Comparison of ENCODE assay signal across 23 cellular contexts in the genomic region with DNA sequence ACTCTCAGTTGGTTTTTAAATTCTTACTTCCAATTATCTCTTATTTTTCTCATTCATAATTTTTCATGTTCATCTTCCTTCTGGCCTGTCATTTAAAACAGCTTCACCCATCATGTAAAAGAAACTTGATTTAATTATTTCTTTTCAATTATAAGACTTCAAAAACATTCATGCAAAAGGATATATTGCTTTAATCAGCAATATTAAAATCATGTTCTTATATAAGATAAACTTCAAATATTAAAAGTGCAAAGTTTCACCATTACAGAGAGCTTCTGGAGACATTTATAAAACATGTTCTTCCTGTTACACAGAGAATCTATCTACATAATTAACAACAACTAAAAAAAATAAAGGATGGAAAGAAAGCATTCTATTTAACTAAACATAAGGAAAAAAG.
DNase-seq lines count a peak whose midpoint lies in the region; ATAC-seq, FAIRE-seq and TF ChIP-seq lines count a peak whose summit lies in the region.
"Had no signal": no experiment of that assay in that cellular context is flagged by ENCODE, and none has a peak within 500 bp of the region (broad histone marks: within the 10 kb centered on the region; RNA-seq: fewer than 3 reads in every experiment).

No MANE protein-coding gene starts in this region.

- no peaks in the 10 kb centered on the region for H3K9me3 Mint-ChIP-seq in T-helper 1 cell treated with Interleukin-12 subunit alpha and Interleukin-12 subunit beta and Interleukin-4 antibody, amounts not matched to agents 30 μg/mL and 1 μg/mL, for 36 hours
- peaks cover 5% of the 10 kb centered on the region for H3K9me3 Mint-ChIP-seq in activated CD8-positive, alpha-beta T cell treated with anti-CD3 and anti-CD28 coated beads for 36 hours
- no peaks in the 10 kb centered on the region for H3K9me3 Mint-ChIP-seq in stimulated activated memory B cell treated with anti-CD40 and anti-IgM and Interleukin-4, amounts not matched to agents 10 μg/mL and 1 μg/mL and 100 μg/mL, for 72 hours
- H3K9me3 Mint-ChIP-seq: HFFc6 had no signal

- no peak for TF ChIP-seq EP300 in A549 (IDR thresholded peaks at IDR 0.05)

- no peak overlapping the region for H3K27ac ChIP-seq in A549
- H3K27ac ChIP-seq: 22Rv1, body of pancreas, hepatocyte, prostate gland had no signal

- FAIRE-seq in A549 (lab: Jason Lieb, UNC), result no peak
- peak; percentile 5 for FAIRE-seq in islet of Langerhans (lab: Jason Lieb, UNC)
- FAIRE-seq: HTR-8/SVneo had no signal

- ATAC-seq in A549 (no peak), mucosa of descending colon (no peak), HG03342 (IDR thresholded peaks at IDR 0.05; ENCODE audit: unreplicated experiment) (no peak)
- ATAC-seq in activated CD8-positive, alpha-beta T cell treated with anti-CD3 and anti-CD28 coated beads for 36 hours, result no peak
- no peak for ATAC-seq in stimulated activated memory B cell treated with anti-CD40 and anti-IgM and Interleukin-4, amounts not matched to agents 10 μg/mL and 1 μg/mL and 100 μg/mL, for 72 hours
- ATAC-seq: body of pancreas, esophagus mucosa had no signal

- DNase-seq in T-helper 1 cell (no peak), A549 (ENCODE audit: low read depth in 1 of 2, low spot score in 1 of 2) (no peak), mucosa of descending colon (no peak)
- no peak for DNase-seq in activated CD8-positive, alpha-beta T cell treated with anti-CD3 and anti-CD28 coated beads for 36 hours
- DNase-seq: AML-193; body of pancreas; Calu3; effector CD4-positive, alpha-beta T cell; HFFc6; NCI-H1048; NCI-H1930; NCI-H2227 treated with DMSO at 0.1 percent for 48 hours; NCI-H82; stimulated activated CD4-positive, alpha-beta T cell treated with anti-CD3 and anti-CD28 coated beads, Interleukin-1b, Interleukin-23, amount 100 ng/mL, for 48 hours had no signal

- H3K9me3 ChIP-seq in A549, result no peaks in the 10 kb centered on the region
- no peaks in the 10 kb centered on the region for H3K9me3 ChIP-seq in mucosa of descending colon
- H3K9me3 ChIP-seq: body of pancreas, prostate gland had no signal

- peak overlapping the region; percentile 54 for H3K4me3 Mint-ChIP-seq in T-helper 1 cell treated with Interleukin-12 subunit alpha and Interleukin-12 subunit beta and Interleukin-4 antibody, amounts not matched to agents 30 μg/mL and 1 μg/mL, for 36 hours
- peak overlapping the region; percentile 84 for H3K4me3 Mint-ChIP-seq in activated CD8-positive, alpha-beta T cell treated with anti-CD3 and anti-CD28 coated beads for 36 hours
- no peak overlapping the region for H3K4me3 Mint-ChIP-seq in stimulated activated memory B cell treated with anti-CD40 and anti-IgM and Interleukin-4, amounts not matched to agents 10 μg/mL and 1 μg/mL and 100 μg/mL, for 72 hours
- H3K4me3 Mint-ChIP-seq: HFFc6 had no signal

- peak overlapping the region; percentile 82 for H3K27ac Mint-ChIP-seq in T-helper 1 cell treated with Interleukin-12 subunit alpha and Interleukin-12 subunit beta and Interleukin-4 antibody, amounts not matched to agents 30 μg/mL and 1 μg/mL, for 36 hours
- peak overlapping the region; percentile 99 for H3K27ac Mint-ChIP-seq in activated CD8-positive, alpha-beta T cell treated with anti-CD3 and anti-CD28 coated beads for 36 hours
- no peak overlapping the region for H3K27ac Mint-ChIP-seq in stimulated activated memory B cell treated with anti-CD40 and anti-IgM and Interleukin-4, amounts not matched to agents 10 μg/mL and 1 μg/mL and 100 μg/mL, for 72 hours
- H3K27ac Mint-ChIP-seq: HFFc6 had no signal

- no peak overlapping the region for H3K4me3 ChIP-seq in A549
- no peak overlapping the region for H3K4me3 ChIP-seq in mucosa of descending colon
- H3K4me3 ChIP-seq: body of pancreas, hepatocyte, prostate gland had no signal

- no peaks in the 10 kb centered on the region for H3K36me3 ChIP-seq in mucosa of descending colon (ENCODE audit: low read depth)
- H3K36me3 ChIP-seq: prostate gland had no signal

- TF ChIP-seq CTCF in A549 (IDR thresholded peaks at IDR 0.05) (no peak), mucosa of descending colon (IDR thresholded peaks at IDR 0.05) (no peak)
- TF ChIP-seq CTCF in activated CD8-positive, alpha-beta T cell treated with anti-CD3 and anti-CD28 coated beads for 36 hours (IDR thresholded peaks at IDR 0.05), result no peak

- no peak overlapping the region for H3K4me2 ChIP-seq in A549
- H3K4me2 ChIP-seq: hepatocyte had no signal

- POLR2A ChIA-PET in A549 (lab: Yijun Ruan, JAX), result no interaction called here
- POLR2A ChIA-PET in activated CD8-positive, alpha-beta T cell treated with anti-CD3 and anti-CD28 coated beads for 36 hours (lab: Charles Lee), result no interaction called here

- intact Hi-C loops in activated CD8-positive, alpha-beta T cell treated with anti-CD3 and anti-CD28 coated beads for 36 hours (cut with micrococcal nuclease), result no loop called here
- intact Hi-C loops in mucosa of descending colon (cut with DNase I, micrococcal nuclease), result no loop called here

- H3K4me1 ChIP-seq in A549 (0 out of 3 replicates have a peak, but pooled peaks cover 4% of the 10 kb centered on the region), mucosa of descending colon (ENCODE audit: low read depth) (no peaks in the 10 kb centered on the region)
- H3K4me1 ChIP-seq: body of pancreas, prostate gland had no signal

- H3K27me3 Mint-ChIP-seq in T-helper 1 cell treated with Interleukin-12 subunit alpha and Interleukin-12 subunit beta and Interleukin-4 antibody, amounts not matched to agents 30 μg/mL and 1 μg/mL, for 36 hours (ENCODE audit: low read depth), result no peaks in the 10 kb centered on the region
- H3K27me3 Mint-ChIP-seq in activated CD8-positive, alpha-beta T cell treated with anti-CD3 and anti-CD28 coated beads for 36 hours, result no peaks in the 10 kb centered on the region
- H3K27me3 Mint-ChIP-seq in stimulated activated memory B cell treated with anti-CD40 and anti-IgM and Interleukin-4, amounts not matched to agents 10 μg/mL and 1 μg/mL and 100 μg/mL, for 72 hours, result no peaks in the 10 kb centered on the region

- peaks cover 24% of the 10 kb centered on the region for H3K4me1 Mint-ChIP-seq in T-helper 1 cell treated with Interleukin-12 subunit alpha and Interleukin-12 subunit beta and Interleukin-4 antibody, amounts not matched to agents 30 μg/mL and 1 μg/mL, for 36 hours (ENCODE audit: low read depth)
- H3K4me1 Mint-ChIP-seq in activated CD8-positive, alpha-beta T cell treated with anti-CD3 and anti-CD28 coated beads for 36 hours (ENCODE audit: low read depth), result peaks cover 51% of the 10 kb centered on the region
- H3K4me1 Mint-ChIP-seq in stimulated activated memory B cell treated with anti-CD40 and anti-IgM and Interleukin-4, amounts not matched to agents 10 μg/mL and 1 μg/mL and 100 μg/mL, for 72 hours, result no peaks in the 10 kb centered on the region

- CTCF ChIA-PET in A549 (lab: Yijun Ruan, JAX), result interaction anchor here (0.5 kb wide), 1 partner anchor 92 kb away, joined by 3 read pairs; no protein-coding TSS in a partner anchor
- CTCF ChIA-PET in activated CD8-positive, alpha-beta T cell treated with anti-CD3 and anti-CD28 coated beads for 36 hours (lab: Charles Lee), result interaction anchor here (0.8 to 1.1 kb wide), 2 partner anchors 10 to 224 kb away, joined by 3 read pairs; no protein-coding TSS in a partner anchor

- TF ChIP-seq POLR2A in A549 (IDR thresholded peaks at IDR 0.05; ENCODE audit: low read length), result no peak

- peaks cover 5% of the 10 kb centered on the region for H3K36me3 Mint-ChIP-seq in T-helper 1 cell treated with Interleukin-12 subunit alpha and Interleukin-12 subunit beta and Interleukin-4 antibody, amounts not matched to agents 30 μg/mL and 1 μg/mL, for 36 hours (ENCODE audit: low read depth)
- H3K36me3 Mint-ChIP-seq in activated CD8-positive, alpha-beta T cell treated with anti-CD3 and anti-CD28 coated beads for 36 hours (ENCODE audit: low read depth), result peaks cover 11% of the 10 kb centered on the region
- peaks cover 12% of the 10 kb centered on the region for H3K36me3 Mint-ChIP-seq in stimulated activated memory B cell treated with anti-CD40 and anti-IgM and Interleukin-4, amounts not matched to agents 10 μg/mL and 1 μg/mL and 100 μg/mL, for 72 hours

- no peak for TF ChIP-seq RAD21 in A549 (conservative IDR thresholded peaks at IDR 0.05 in 1 of 2, IDR thresholded peaks at IDR 0.05 in 1 of 2)

TF ChIP-seq in A549, 52 proteins besides CTCF, POLR2A, EP300 and RAD21:
- TF ChIP-seq BHLHE40 (IDR thresholded peaks at IDR 0.05; ENCODE audit: low read depth, low read length) (no peak), MAFK (IDR thresholded peaks at IDR 0.05; ENCODE audit: partially characterized antibody) (peak; percentile 35)
